17 cellular contexts compared by ENCODE assay signal in the genomic region with DNA sequence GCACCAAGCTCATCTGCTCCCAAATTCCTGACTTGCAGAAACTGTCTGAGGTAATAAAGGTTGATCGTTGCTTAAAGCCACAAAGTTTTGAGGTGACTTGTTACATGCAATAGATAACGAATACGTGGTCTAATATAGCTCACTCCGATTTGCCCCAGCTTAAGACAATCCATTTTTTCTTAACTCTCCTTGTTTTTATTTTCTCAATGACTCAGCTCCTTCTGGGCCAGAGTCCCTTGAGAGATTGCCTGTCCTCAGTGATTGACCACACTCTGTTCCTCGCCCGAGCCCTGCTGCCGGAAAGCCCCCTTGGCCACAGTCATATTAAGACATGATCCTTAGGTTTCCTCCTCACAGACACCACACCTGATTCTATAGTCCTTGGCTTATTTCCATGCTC.
A peak's percentile ranks its signal among the peaks of the same experiment; 100 is the strongest.
DNase-seq lines count a peak whose midpoint lies in the region; ATAC-seq, FAIRE-seq and TF ChIP-seq lines count a peak whose summit lies in the region.
"Had no signal": no experiment of that assay in that cellular context is flagged by ENCODE, and none has a peak within 500 bp of the region (broad histone marks: within the 10 kb centered on the region; RNA-seq: fewer than 3 reads in every experiment).

No MANE protein-coding gene starts in this region.

- H3K4me1 ChIP-seq in BLaER1 (peaks cover 6% of the 10 kb centered on the region; the same call in 1 of the 2 replicates), astrocyte (ENCODE audit: insufficient read depth, low read length) (peaks cover 24% of the 10 kb centered on the region), aorta (ENCODE audit: control insufficient read depth in 1 of 2, insufficient read depth in 2 of 2, low read length in 2 of 2) (peaks cover 0 to 4% of the 10 kb centered on the region in 2 donors)
- H3K4me1 ChIP-seq: psoas muscle had no signal

- no peak overlapping the region for H2AFZ ChIP-seq in astrocyte (ENCODE audit: low read depth, low read length)

- peak overlapping the region; percentile 6 for H3K4me3 Mint-ChIP-seq in astrocyte (ENCODE audit: unreplicated experiment)
- H3K4me3 Mint-ChIP-seq: activated CD4-positive, alpha-beta T cell treated with anti-CD3 and anti-CD28 coated beads, Interleukin-2, amount 10 ng/mL, durations not matched to agents 7 days and 5 days; T-helper 2 cell treated with Interferon-gamma antibody and Interleukin-4, amounts not matched to agents 5 μg/mL and 100 μg/mL, for 36 hours had no signal

- H3K27me3 ChIP-seq in BLaER1 (no peaks in the 10 kb centered on the region), astrocyte (ENCODE audit: insufficient read depth, low read length) (no peaks in the 10 kb centered on the region), aorta (ENCODE audit: control insufficient read depth in 1 of 2, insufficient read depth in 2 of 2, low read length in 1 of 2) (no peaks in the 10 kb centered on the region)

- H3K27ac Mint-ChIP-seq in astrocyte (ENCODE audit: unreplicated experiment), result peak overlapping the region; percentile 3
- H3K27ac Mint-ChIP-seq: activated CD4-positive, alpha-beta T cell treated with anti-CD3 and anti-CD28 coated beads, Interleukin-2, amount 10 ng/mL, durations not matched to agents 7 days and 5 days; T-helper 2 cell treated with Interferon-gamma antibody and Interleukin-4, amounts not matched to agents 5 μg/mL and 100 μg/mL, for 36 hours had no signal

- DNase-seq in HS-5 (ENCODE audit: low read depth) (peak; percentile 31), astrocyte (ENCODE audit: low read depth) (peak; percentile 81), glomerular visceral epithelial cell (ENCODE audit: extremely low spot score) (peak; percentile 39), aorta (no peak), NOMO-1 treated with DMSO at 0.1 percent for 48 hours (lab: John Stamatoyannopoulos, UW; ENCODE audit: unreplicated experiment) (no peak), NCI-H1417 (lab: John Stamatoyannopoulos, UW) (no peak)
- no peak for DNase-seq in NK-92 treated with Interleukin-12 subunit alpha and Interleukin-12 subunit beta, amount 100 ng/mL, for 24 hours (lab: John Stamatoyannopoulos, UW)
- DNase-seq: activated CD4-positive, alpha-beta T cell treated with anti-CD3 and anti-CD28 coated beads, Interleukin-2, amount 10 ng/mL, durations not matched to agents 7 days and 5 days; DMS153; effector CD8-positive, alpha-beta T cell; NCI-H2029; NCI-H526 treated with DMSO at 0.1 percent for 48 hours; psoas muscle; stimulated activated CD4-positive, alpha-beta T cell treated with anti-CD3 and anti-CD28 coated beads, Interleukin-15, amount 100 ng/mL, for 24 hours had no signal

- H4K20me1 ChIP-seq in BLaER1, result no peaks in the 10 kb centered on the region
- no peaks in the 10 kb centered on the region for H4K20me1 ChIP-seq in astrocyte (ENCODE audit: insufficient read depth, low read length)

- 7 to 10% methylated on average over 7 of the region's 7 CpGs for WGBS in aorta, 2 donors

- peaks cover 20% of the 10 kb centered on the region for H3K4me1 Mint-ChIP-seq in astrocyte (ENCODE audit: low read depth, unreplicated experiment)
- H3K4me1 Mint-ChIP-seq: activated CD4-positive, alpha-beta T cell treated with anti-CD3 and anti-CD28 coated beads, Interleukin-2, amount 10 ng/mL, durations not matched to agents 7 days and 5 days had no signal

- H3K36me3 ChIP-seq in BLaER1 (no peaks in the 10 kb centered on the region), astrocyte (ENCODE audit: insufficient read depth, low read length) (no peaks in the 10 kb centered on the region), aorta (ENCODE audit: control insufficient read depth in 1 of 2, insufficient read depth in 2 of 2, low read length in 1 of 2) (no peaks in the 10 kb centered on the region)

- intact Hi-C loops in aorta (cut with DNase I), result no loop called here

- H3K9ac ChIP-seq in BLaER1 (no peak overlapping the region), astrocyte (ENCODE audit: low read length) (no peak overlapping the region)

- no peak overlapping the region for H3K4me3 ChIP-seq in BLaER1
- H3K4me3 ChIP-seq in astrocyte (ENCODE audit: insufficient read depth, low read depth, low read length), result no peak overlapping the region
- no peak overlapping the region for H3K4me3 ChIP-seq in aorta (ENCODE audit: low read length in 2 of 2)
- H3K4me3 ChIP-seq: psoas muscle had no signal

- H3K27ac ChIP-seq in BLaER1 (no peak overlapping the region), astrocyte (ENCODE audit: low read depth, low read length) (no peak overlapping the region), aorta (ENCODE audit: low read depth in 1 of 2, low read length in 2 of 2) (no peak overlapping the region)
- H3K27ac ChIP-seq: psoas muscle had no signal

- no peaks in the 10 kb centered on the region for H3K79me2 ChIP-seq in astrocyte (ENCODE audit: insufficient read depth, low read length)

- ATAC-seq in aorta (ENCODE audit: low FRiP score), result no peak
- ATAC-seq: psoas muscle had no signal

- TF ChIP-seq CTCF in astrocyte (IDR thresholded peaks at IDR 0.05; ENCODE audit: insufficient read depth, low read depth, low read length), result no peak

- H3K27me3 Mint-ChIP-seq in astrocyte (ENCODE audit: low read depth, unreplicated experiment), result no peaks in the 10 kb centered on the region

- H3K9me3 Mint-ChIP-seq in astrocyte (ENCODE audit: unreplicated experiment), result peaks cover 3% of the 10 kb centered on the region
- H3K9me3 Mint-ChIP-seq: activated CD4-positive, alpha-beta T cell treated with anti-CD3 and anti-CD28 coated beads, Interleukin-2, amount 10 ng/mL, durations not matched to agents 7 days and 5 days; T-helper 2 cell treated with Interferon-gamma antibody and Interleukin-4, amounts not matched to agents 5 μg/mL and 100 μg/mL, for 36 hours had no signal

- H3K4me2 ChIP-seq in BLaER1 (0 out of 2 replicates have a peak overlapping the region, but pooled peaks have one; percentile 3), astrocyte (ENCODE audit: low read length) (peak overlapping the region; percentile 55)

- FAIRE-seq in astrocyte (lab: Jason Lieb, UNC), result no peak
- FAIRE-seq: GM19239 had no signal

- H3K9me3 ChIP-seq in BLaER1, result no peaks in the 10 kb centered on the region
- no peaks in the 10 kb centered on the region for H3K9me3 ChIP-seq in astrocyte (ENCODE audit: insufficient read depth, low read depth, low read length)
- H3K9me3 ChIP-seq in aorta (ENCODE audit: control insufficient read depth, low read length), result no peaks in the 10 kb centered on the region
- H3K9me3 ChIP-seq: psoas muscle had no signal

- no peaks in the 10 kb centered on the region for H3K36me3 Mint-ChIP-seq in astrocyte (ENCODE audit: low read depth, unreplicated experiment)

Comparison
In these comparisons a context has a peak if more than half of its experiments do, and no peak if none do; other contexts are left out.
1. DNase-seq: peak in HS-5 (single experiment), astrocyte (single experiment) and glomerular visceral epithelial cell (single experiment); none in aorta (0 of 2), NK-92 treated with Interleukin-12 subunit alpha and Interleukin-12 subunit beta, amount 100 ng/mL, for 24 hours (single experiment), NOMO-1 treated with DMSO at 0.1 percent for 48 hours (single experiment) and NCI-H1417 (0 of 3).